1 cellular context compared by ENCODE assay signal in the genomic region with DNA sequence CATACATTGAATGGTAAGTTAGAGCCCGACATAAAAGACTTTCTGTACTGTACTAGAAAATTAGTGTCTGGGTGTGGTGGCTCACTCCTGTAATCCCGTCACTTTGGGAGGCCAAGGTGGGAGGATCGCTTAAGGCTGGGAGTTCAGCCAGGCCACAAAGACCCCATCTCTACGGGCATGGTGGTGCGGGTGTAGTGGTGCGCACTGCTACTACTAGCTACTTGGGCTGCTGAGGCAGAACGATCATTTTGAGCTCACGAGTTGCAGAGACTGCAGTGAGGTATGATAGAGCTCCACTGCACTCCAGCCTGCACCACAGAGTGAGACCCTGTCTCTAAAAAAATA.
TF ChIP-seq lines count a peak whose summit lies in the region.

No MANE protein-coding gene starts in this region.

TF ChIP-seq in K562, 482 proteins besides CTCF, POLR2A, EP300 and RAD21:
- TF ChIP-seq, protein P1, sequence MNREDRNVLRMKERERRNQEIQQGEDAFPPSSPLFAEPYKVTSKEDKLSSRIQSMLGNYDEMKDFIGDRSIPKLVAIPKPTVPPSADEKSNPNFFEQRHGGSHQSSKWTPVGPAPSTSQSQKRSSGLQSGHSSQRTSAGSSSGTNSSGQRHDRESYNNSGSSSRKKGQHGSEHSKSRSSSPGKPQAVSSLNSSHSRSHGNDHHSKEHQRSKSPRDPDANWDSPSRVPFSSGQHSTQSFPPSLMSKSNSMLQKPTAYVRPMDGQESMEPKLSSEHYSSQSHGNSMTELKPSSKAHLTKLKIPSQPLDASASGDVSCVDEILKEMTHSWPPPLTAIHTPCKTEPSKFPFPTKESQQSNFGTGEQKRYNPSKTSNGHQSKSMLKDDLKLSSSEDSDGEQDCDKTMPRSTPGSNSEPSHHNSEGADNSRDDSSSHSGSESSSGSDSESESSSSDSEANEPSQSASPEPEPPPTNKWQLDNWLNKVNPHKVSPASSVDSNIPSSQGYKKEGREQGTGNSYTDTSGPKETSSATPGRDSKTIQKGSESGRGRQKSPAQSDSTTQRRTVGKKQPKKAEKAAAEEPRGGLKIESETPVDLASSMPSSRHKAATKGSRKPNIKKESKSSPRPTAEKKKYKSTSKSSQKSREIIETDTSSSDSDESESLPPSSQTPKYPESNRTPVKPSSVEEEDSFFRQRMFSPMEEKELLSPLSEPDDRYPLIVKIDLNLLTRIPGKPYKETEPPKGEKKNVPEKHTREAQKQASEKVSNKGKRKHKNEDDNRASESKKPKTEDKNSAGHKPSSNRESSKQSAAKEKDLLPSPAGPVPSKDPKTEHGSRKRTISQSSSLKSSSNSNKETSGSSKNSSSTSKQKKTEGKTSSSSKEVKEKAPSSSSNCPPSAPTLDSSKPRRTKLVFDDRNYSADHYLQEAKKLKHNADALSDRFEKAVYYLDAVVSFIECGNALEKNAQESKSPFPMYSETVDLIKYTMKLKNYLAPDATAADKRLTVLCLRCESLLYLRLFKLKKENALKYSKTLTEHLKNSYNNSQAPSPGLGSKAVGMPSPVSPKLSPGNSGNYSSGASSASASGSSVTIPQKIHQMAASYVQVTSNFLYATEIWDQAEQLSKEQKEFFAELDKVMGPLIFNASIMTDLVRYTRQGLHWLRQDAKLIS (CRISPR knock-in tag; IDR thresholded peaks at IDR 0.05): 0 out of 2 replicates have a peak, but pooled peaks have one; percentile 63
- TF ChIP-seq C11orf30 (IDR thresholded peaks at IDR 0.05; ENCODE audit: low read depth) (peak; percentile 30; the same call in 1 of the 2 replicates), HDAC3 (IDR thresholded peaks at IDR 0.05; ENCODE audit: borderline replicate concordance, partially characterized antibody) (no peak)
- TF ChIP-seq, protein P2, sequence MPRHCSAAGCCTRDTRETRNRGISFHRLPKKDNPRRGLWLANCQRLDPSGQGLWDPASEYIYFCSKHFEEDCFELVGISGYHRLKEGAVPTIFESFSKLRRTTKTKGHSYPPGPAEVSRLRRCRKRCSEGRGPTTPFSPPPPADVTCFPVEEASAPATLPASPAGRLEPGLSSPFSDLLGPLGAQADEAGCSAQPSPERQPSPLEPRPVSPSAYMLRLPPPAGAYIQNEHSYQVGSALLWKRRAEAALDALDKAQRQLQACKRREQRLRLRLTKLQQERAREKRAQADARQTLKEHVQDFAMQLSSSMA (CRISPR knock-in tag; IDR thresholded peaks at IDR 0.05): no peak
- TF ChIP-seq, protein P3, sequence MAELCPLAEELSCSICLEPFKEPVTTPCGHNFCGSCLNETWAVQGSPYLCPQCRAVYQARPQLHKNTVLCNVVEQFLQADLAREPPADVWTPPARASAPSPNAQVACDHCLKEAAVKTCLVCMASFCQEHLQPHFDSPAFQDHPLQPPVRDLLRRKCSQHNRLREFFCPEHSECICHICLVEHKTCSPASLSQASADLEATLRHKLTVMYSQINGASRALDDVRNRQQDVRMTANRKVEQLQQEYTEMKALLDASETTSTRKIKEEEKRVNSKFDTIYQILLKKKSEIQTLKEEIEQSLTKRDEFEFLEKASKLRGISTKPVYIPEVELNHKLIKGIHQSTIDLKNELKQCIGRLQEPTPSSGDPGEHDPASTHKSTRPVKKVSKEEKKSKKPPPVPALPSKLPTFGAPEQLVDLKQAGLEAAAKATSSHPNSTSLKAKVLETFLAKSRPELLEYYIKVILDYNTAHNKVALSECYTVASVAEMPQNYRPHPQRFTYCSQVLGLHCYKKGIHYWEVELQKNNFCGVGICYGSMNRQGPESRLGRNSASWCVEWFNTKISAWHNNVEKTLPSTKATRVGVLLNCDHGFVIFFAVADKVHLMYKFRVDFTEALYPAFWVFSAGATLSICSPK (IDR thresholded peaks at IDR 0.05; ENCODE audit: borderline replicate concordance): no peak
